In the genomic region with DNA sequence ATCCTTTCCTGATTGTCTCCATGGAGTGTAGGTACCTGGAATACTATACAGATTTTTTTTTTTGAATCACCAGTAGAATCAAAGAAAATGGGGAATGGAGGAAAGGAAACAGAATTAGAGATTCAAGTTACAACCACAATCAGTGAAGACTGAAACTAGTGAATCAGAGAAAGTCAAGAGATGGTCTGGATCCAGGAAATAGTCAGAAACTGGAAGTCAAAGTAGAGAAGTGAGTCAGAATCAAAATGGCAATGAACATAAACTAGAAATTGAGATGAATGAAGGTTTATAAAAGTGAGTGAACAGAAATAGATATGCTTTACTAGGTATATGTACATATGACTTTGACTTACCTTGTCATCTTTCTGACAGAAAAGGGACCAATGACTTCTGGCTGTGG, we compare ENCODE assay signal across 15 cellular contexts.
DNase-seq lines count a peak whose midpoint lies in the region; ATAC-seq and TF ChIP-seq lines count a peak whose summit lies in the region.
"Had no signal": no experiment of that assay in that cellular context is flagged by ENCODE, and none has a peak within 500 bp of the region (broad histone marks: within the 10 kb centered on the region; RNA-seq: fewer than 3 reads in every experiment).

No MANE protein-coding gene starts in this region.

- ATAC-seq in activated CD4-positive, alpha-beta T cell treated with anti-CD3 and anti-CD28 coated beads for 36 hours = peak; percentile 68
- ATAC-seq in activated T-helper 17 cell treated with anti-CD3 and anti-CD28 coated beads, Interleukin-2, amount 50 U/mL, for 72 hours (replicated peaks) = peak; percentile 56
- ATAC-seq in mucosa of descending colon (peak; percentile 14), GM19455 (IDR thresholded peaks at IDR 0.05; ENCODE audit: unreplicated experiment) (no peak), HG03175 (IDR thresholded peaks at IDR 0.05; ENCODE audit: unreplicated experiment) (no peak)
- no peak for ATAC-seq in natural killer cell treated with Interleukin-12 subunit alpha and Interleukin-12 subunit beta and Interleukin-15 and Interleukin-18, amount 100 ng/mL, for 72 hours
- ATAC-seq: K562 had no signal

- H3K4me1 Mint-ChIP-seq in activated CD4-positive, alpha-beta T cell treated with anti-CD3 and anti-CD28 coated beads for 36 hours = peaks cover 7% of the 10 kb centered on the region
- H3K4me1 Mint-ChIP-seq in activated CD4-positive, alpha-beta T cell treated with anti-CD3 and anti-CD28 coated beads, Interleukin-2, amount 10 ng/mL, durations not matched to agents 24 days and 14 days = peaks cover 3% of the 10 kb centered on the region
- no peaks in the 10 kb centered on the region for H3K4me1 Mint-ChIP-seq in activated T-helper 17 cell treated with anti-CD3 and anti-CD28 coated beads, Interleukin-2, amount 50 U/mL, for 72 hours
- H3K4me1 Mint-ChIP-seq in natural killer cell treated with Interleukin-12 subunit alpha and Interleukin-12 subunit beta and Interleukin-15 and Interleukin-18, amount 100 ng/mL, for 72 hours (ENCODE audit: low read depth in 2 of 2) = no peaks in the 10 kb centered on the region

- intact Hi-C loops in activated CD4-positive, alpha-beta T cell treated with anti-CD3 and anti-CD28 coated beads for 36 hours (cut with DNase I, micrococcal nuclease) = no loop called here
- intact Hi-C loops in activated CD4-positive, alpha-beta T cell treated with anti-CD3 and anti-CD28 coated beads, Interleukin-2, amount 10 ng/mL, durations not matched to agents 24 days and 14 days (cut with micrococcal nuclease) = no loop called here
- intact Hi-C loops in mucosa of descending colon (cut with DNase I, micrococcal nuclease) = no loop called here

- H3K4me3 ChIP-seq in mucosa of descending colon = no peak overlapping the region
- H3K4me3 ChIP-seq: K562 had no signal

- peaks cover 17% of the 10 kb centered on the region for H3K27me3 Mint-ChIP-seq in activated CD4-positive, alpha-beta T cell treated with anti-CD3 and anti-CD28 coated beads for 36 hours
- peaks cover 8% of the 10 kb centered on the region for H3K27me3 Mint-ChIP-seq in activated CD4-positive, alpha-beta T cell treated with anti-CD3 and anti-CD28 coated beads, Interleukin-2, amount 10 ng/mL, durations not matched to agents 24 days and 14 days
- peaks cover 35% of the 10 kb centered on the region for H3K27me3 Mint-ChIP-seq in activated T-helper 17 cell treated with anti-CD3 and anti-CD28 coated beads, Interleukin-2, amount 50 U/mL, for 72 hours
- peaks cover 20 to 52% of the 10 kb centered on the region in 2 donors for H3K27me3 Mint-ChIP-seq in natural killer cell treated with Interleukin-12 subunit alpha and Interleukin-12 subunit beta and Interleukin-15 and Interleukin-18, amount 100 ng/mL, for 72 hours

- POLR2A ChIA-PET in activated CD4-positive, alpha-beta T cell treated with anti-CD3 and anti-CD28 coated beads for 36 hours (lab: Charles Lee) = no interaction called here

- H3K27ac Mint-ChIP-seq in activated CD4-positive, alpha-beta T cell treated with anti-CD3 and anti-CD28 coated beads for 36 hours = no peak overlapping the region
- no peak overlapping the region for H3K27ac Mint-ChIP-seq in activated CD4-positive, alpha-beta T cell treated with anti-CD3 and anti-CD28 coated beads, Interleukin-2, amount 10 ng/mL, durations not matched to agents 24 days and 14 days
- no peak overlapping the region for H3K27ac Mint-ChIP-seq in activated T-helper 17 cell treated with anti-CD3 and anti-CD28 coated beads, Interleukin-2, amount 50 U/mL, for 72 hours
- H3K27ac Mint-ChIP-seq in natural killer cell treated with Interleukin-12 subunit alpha and Interleukin-12 subunit beta and Interleukin-15 and Interleukin-18, amount 100 ng/mL, for 72 hours = no peak overlapping the region

- H3K4me1 ChIP-seq in mucosa of descending colon (ENCODE audit: low read depth) = no peaks in the 10 kb centered on the region

- no peaks in the 10 kb centered on the region for H3K9me3 Mint-ChIP-seq in activated CD4-positive, alpha-beta T cell treated with anti-CD3 and anti-CD28 coated beads for 36 hours (ENCODE audit: low read depth)
- no peaks in the 10 kb centered on the region for H3K9me3 Mint-ChIP-seq in activated CD4-positive, alpha-beta T cell treated with anti-CD3 and anti-CD28 coated beads, Interleukin-2, amount 10 ng/mL, durations not matched to agents 24 days and 14 days
- no peaks in the 10 kb centered on the region for H3K9me3 Mint-ChIP-seq in activated T-helper 17 cell treated with anti-CD3 and anti-CD28 coated beads, Interleukin-2, amount 50 U/mL, for 72 hours
- H3K9me3 Mint-ChIP-seq in natural killer cell treated with Interleukin-12 subunit alpha and Interleukin-12 subunit beta and Interleukin-15 and Interleukin-18, amount 100 ng/mL, for 72 hours = peaks cover 4% of the 10 kb centered on the region

- H3K9me3 ChIP-seq in mucosa of descending colon = no peaks in the 10 kb centered on the region

- TF ChIP-seq CTCF in mucosa of descending colon (IDR thresholded peaks at IDR 0.05) = no peak

- H3K36me3 Mint-ChIP-seq in activated CD4-positive, alpha-beta T cell treated with anti-CD3 and anti-CD28 coated beads for 36 hours (ENCODE audit: low read depth) = no peaks in the 10 kb centered on the region
- no peaks in the 10 kb centered on the region for H3K36me3 Mint-ChIP-seq in activated CD4-positive, alpha-beta T cell treated with anti-CD3 and anti-CD28 coated beads, Interleukin-2, amount 10 ng/mL, durations not matched to agents 24 days and 14 days (ENCODE audit: low read depth)
- no peaks in the 10 kb centered on the region for H3K36me3 Mint-ChIP-seq in activated T-helper 17 cell treated with anti-CD3 and anti-CD28 coated beads, Interleukin-2, amount 50 U/mL, for 72 hours (ENCODE audit: low read depth)
- no peaks in the 10 kb centered on the region for H3K36me3 Mint-ChIP-seq in natural killer cell treated with Interleukin-12 subunit alpha and Interleukin-12 subunit beta and Interleukin-15 and Interleukin-18, amount 100 ng/mL, for 72 hours

- no peak overlapping the region for H3K4me3 Mint-ChIP-seq in activated CD4-positive, alpha-beta T cell treated with anti-CD3 and anti-CD28 coated beads for 36 hours
- no peak overlapping the region for H3K4me3 Mint-ChIP-seq in activated CD4-positive, alpha-beta T cell treated with anti-CD3 and anti-CD28 coated beads, Interleukin-2, amount 10 ng/mL, durations not matched to agents 24 days and 14 days
- no peak overlapping the region for H3K4me3 Mint-ChIP-seq in activated T-helper 17 cell treated with anti-CD3 and anti-CD28 coated beads, Interleukin-2, amount 50 U/mL, for 72 hours
- H3K4me3 Mint-ChIP-seq in natural killer cell treated with Interleukin-12 subunit alpha and Interleukin-12 subunit beta and Interleukin-15 and Interleukin-18, amount 100 ng/mL, for 72 hours = no peak overlapping the region

- DNase-seq in activated CD4-positive, alpha-beta T cell treated with anti-CD3 and anti-CD28 coated beads for 36 hours = no peak
- no peak for DNase-seq in activated CD4-positive, alpha-beta T cell treated with anti-CD3 and anti-CD28 coated beads, Interleukin-2, amount 10 ng/mL, durations not matched to agents 24 days and 14 days
- peak; percentile 12 for DNase-seq in HCEC 1CT
- DNase-seq in mucosa of descending colon = no peak
- no peak for DNase-seq in natural killer cell treated with Interleukin-12 subunit alpha and Interleukin-12 subunit beta and Interleukin-15 and Interleukin-18, amount 100 ng/mL, for 72 hours (ENCODE audit: low spot score)
- DNase-seq: C1 segment of cervical spinal cord, DMS 273 treated with DMSO at 0.1 percent for 48 hours, NCI-H1092 treated with DMSO at 0.1 percent for 48 hours, NCI-H1694, NCI-H446 treated with DMSO at 0.1 percent for 48 hours, NCI-H82 had no signal

- CTCF ChIA-PET in activated CD4-positive, alpha-beta T cell treated with anti-CD3 and anti-CD28 coated beads for 36 hours (lab: Charles Lee) = no interaction called here

- no peaks in the 10 kb centered on the region for H3K36me3 ChIP-seq in mucosa of descending colon (ENCODE audit: low read depth)

Comparison
In these comparisons a context has a peak if more than half of its experiments do, and no peak if none do; other contexts are left out.
1. ATAC-seq: peak in activated CD4-positive, alpha-beta T cell treated with anti-CD3 and anti-CD28 coated beads for 36 hours (single experiment), activated T-helper 17 cell treated with anti-CD3 and anti-CD28 coated beads, Interleukin-2, amount 50 U/mL, for 72 hours (single experiment) and mucosa of descending colon (single experiment); none in GM19455 (single experiment), natural killer cell treated with Interleukin-12 subunit alpha and Interleukin-12 subunit beta and Interleukin-15 and Interleukin-18, amount 100 ng/mL, for 72 hours (0 of 2) and HG03175 (single experiment).